Comparison of ENCODE assay signal across 20 cellular contexts in the genomic region with DNA sequence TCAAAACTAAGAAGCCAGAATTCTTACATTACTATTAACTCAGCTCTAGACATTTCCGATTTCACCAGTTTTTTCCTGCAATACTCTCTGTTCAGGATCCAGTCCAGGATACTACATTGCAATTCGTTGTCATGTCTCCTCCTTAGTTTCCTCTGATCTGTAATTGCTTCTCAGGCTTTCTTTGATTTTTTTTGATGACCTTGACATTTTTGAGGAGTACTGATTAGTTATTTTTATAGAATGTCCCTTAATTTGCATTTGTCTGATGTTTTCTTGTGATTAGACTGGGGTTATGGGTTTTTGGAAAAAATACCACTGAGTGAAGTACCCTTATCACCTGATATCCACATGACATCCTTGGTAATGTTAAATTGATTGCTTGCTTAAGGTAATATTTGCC. TPM values are rescaled to one million over a fixed set of nuclear protein-coding genes. Genes with fewer than 3 reads are reported as not detected.
DNase-seq lines count a peak whose midpoint lies in the region; ATAC-seq, FAIRE-seq and TF ChIP-seq lines count a peak whose summit lies in the region.
"Had no signal": no experiment of that assay in that cellular context is flagged by ENCODE, and none has a peak within 500 bp of the region (broad histone marks: within the 10 kb centered on the region; RNA-seq: fewer than 3 reads in every experiment).

No MANE protein-coding gene starts in this region.

- no peak overlapping the region for H3K4me3 ChIP-seq in K562
- H3K4me3 ChIP-seq: BLaER1 treated with 17β-estradiol and CSF1 and Interleukin-3, amounts not matched to agents 10 nM and 100 nM; GM23338; HAP-1 had no signal

- H4K20me1 ChIP-seq in K562 (replicated peaks; ENCODE audit: control insufficient read depth, insufficient read depth, low read length) = no peaks in the 10 kb centered on the region

- H2AFZ ChIP-seq in K562 (ENCODE audit: low read depth, low read length) = no peak overlapping the region
- H2AFZ ChIP-seq: GM23338 had no signal

- H3K4me3 Mint-ChIP-seq in natural killer cell = no peak overlapping the region
- H3K4me3 Mint-ChIP-seq in natural killer cell treated with Interleukin-12 subunit alpha and Interleukin-12 subunit beta and Interleukin-15 and Interleukin-18, amount 100 ng/mL, for 72 hours = no peak overlapping the region
- H3K4me3 Mint-ChIP-seq: CD14-positive monocyte; CD4-positive, alpha-beta T cell; GM23338; HFFc6 had no signal

- H3K79me2 ChIP-seq in K562 (ENCODE audit: control insufficient read depth, insufficient read depth, low read length) = no peaks in the 10 kb centered on the region

- intact Hi-C loops in natural killer cell (cut with micrococcal nuclease) = no loop called here
- intact Hi-C loops in K562 (cut with micrococcal nuclease) = no loop called here

- no peaks in the 10 kb centered on the region for H3K27me3 ChIP-seq in K562 (ENCODE audit: control insufficient read depth in 2 of 2, insufficient read depth in 2 of 2, low read length in 2 of 2)
- H3K27me3 ChIP-seq: BE2C; BLaER1 treated with 17β-estradiol and CSF1 and Interleukin-3, amounts not matched to agents 10 nM and 100 nM had no signal

- no peaks in the 10 kb centered on the region for H3K9me3 Mint-ChIP-seq in natural killer cell
- no peaks in the 10 kb centered on the region for H3K9me3 Mint-ChIP-seq in natural killer cell treated with Interleukin-12 subunit alpha and Interleukin-12 subunit beta and Interleukin-15 and Interleukin-18, amount 100 ng/mL, for 72 hours
- H3K9me3 Mint-ChIP-seq: CD14-positive monocyte; CD4-positive, alpha-beta T cell; GM23338; HFFc6 had no signal

- FAIRE-seq in H54 (lab: Jason Lieb, UNC) (peak; percentile 6), K562 (lab: Jason Lieb, UNC) (no peak), HTR-8/SVneo (lab: Jason Lieb, UNC) (no peak)
- FAIRE-seq: GM12892 had no signal

- no peaks in the 10 kb centered on the region for H3K27me3 Mint-ChIP-seq in natural killer cell (ENCODE audit: low read depth in 2 of 2)
- no peaks in the 10 kb centered on the region for H3K27me3 Mint-ChIP-seq in natural killer cell treated with Interleukin-12 subunit alpha and Interleukin-12 subunit beta and Interleukin-15 and Interleukin-18, amount 100 ng/mL, for 72 hours
- H3K27me3 Mint-ChIP-seq: CD4-positive, alpha-beta T cell had no signal

- POLR2A ChIA-PET in K562 (lab: Yijun Ruan, JAX) = interaction anchor here (1.2 kb wide), 1 partner anchor 316 kb away, joined by 3 read pairs; no protein-coding TSS in a partner anchor

- no peak for DNase-seq in natural killer cell
- no peak for DNase-seq in natural killer cell treated with Interleukin-12 subunit alpha and Interleukin-12 subunit beta and Interleukin-15 and Interleukin-18, amount 100 ng/mL, for 72 hours (ENCODE audit: low spot score)
- no peak for DNase-seq in H54 (ENCODE audit: insufficient read length, low spot score)
- DNase-seq in K562 (ENCODE audit: extremely low read depth in 1 of 4, low spot score in 3 of 4) = no peak
- no peak for DNase-seq in HTR-8/SVneo (ENCODE audit: insufficient read length, low spot score)
- DNase-seq: AML-193; BE2C; Calu3; CD4-positive, alpha-beta T cell; COR-L47; DMS53; DMS79 treated with DMSO at 0.1 percent for 48 hours; GF-D8; HFFc6 had no signal

- 58% methylated on average over 2 of the region's 2 CpGs for WGBS in K562 (ENCODE audit: insufficient coverage, low coverage, missing lambda C conversion rate)

- no peak for TF ChIP-seq RAD21 in K562 (CRISPR knock-in tag; conservative IDR thresholded peaks at IDR 0.05 in 1 of 2, IDR thresholded peaks at IDR 0.05 in 1 of 2)

- no peaks in the 10 kb centered on the region for H3K4me1 ChIP-seq in K562 (replicated peaks in 1 of 2; ENCODE audit: control insufficient read depth in 2 of 2, insufficient read depth in 2 of 2, low read length in 2 of 2)
- H3K4me1 ChIP-seq: BE2C, HAP-1 had no signal

- peak overlapping the region; percentile 13 to 68 for H3K27ac Mint-ChIP-seq in natural killer cell
- H3K27ac Mint-ChIP-seq in natural killer cell treated with Interleukin-12 subunit alpha and Interleukin-12 subunit beta and Interleukin-15 and Interleukin-18, amount 100 ng/mL, for 72 hours = no peak overlapping the region
- H3K27ac Mint-ChIP-seq: GM23338 had no signal

- CTCF ChIA-PET in K562 (lab: Yijun Ruan, JAX; ENCODE audit: low intra/inter-chr PET ratio) = no interaction called here

- TF ChIP-seq EP300 in K562 (IDR thresholded peaks at IDR 0.05; ENCODE audit: low read length) = no peak

- ATAC-seq in natural killer cell (no peak), K562 (no peak), GM19035 (IDR thresholded peaks at IDR 0.05; ENCODE audit: unreplicated experiment) (no peak)
- no peak for ATAC-seq in natural killer cell treated with Interleukin-12 subunit alpha and Interleukin-12 subunit beta and Interleukin-15 and Interleukin-18, amount 100 ng/mL, for 72 hours
- ATAC-seq: GM23338 had no signal

- peaks cover 30% of the 10 kb centered on the region; the same call in 2 of the 3 replicates for H3K36me3 ChIP-seq in K562 (ENCODE audit: control insufficient read depth, insufficient read depth, low read length)
- H3K36me3 ChIP-seq: BE2C had no signal

- in situ Hi-C loops in K562 (cut with MboI) = no loop called here

- H3K9me1 ChIP-seq in K562 (ENCODE audit: control insufficient read depth, insufficient read depth, low read length) = no peaks in the 10 kb centered on the region

- no peaks in the 10 kb centered on the region for H3K9me3 ChIP-seq in K562 (replicated peaks; ENCODE audit: control insufficient read depth, insufficient read depth, low read depth, low read length)
- H3K9me3 ChIP-seq: BE2C; BLaER1 treated with 17β-estradiol and CSF1 and Interleukin-3, amounts not matched to agents 10 nM and 100 nM; HAP-1 had no signal

- H3K4me2 ChIP-seq in K562 (ENCODE audit: insufficient read depth, low read length) = no peak overlapping the region
- H3K4me2 ChIP-seq: GM23338 had no signal

- no peaks in the 10 kb centered on the region for H3K4me1 Mint-ChIP-seq in natural killer cell
- no peaks in the 10 kb centered on the region for H3K4me1 Mint-ChIP-seq in natural killer cell treated with Interleukin-12 subunit alpha and Interleukin-12 subunit beta and Interleukin-15 and Interleukin-18, amount 100 ng/mL, for 72 hours (ENCODE audit: low read depth in 2 of 2)
- H3K4me1 Mint-ChIP-seq: CD14-positive monocyte, GM23338 had no signal

- no TSS peak for BruUV-seq in K562 (replicated peaks; lab: Mats Ljungman, UMichigan)

- H3K9ac ChIP-seq in K562 (ENCODE audit: insufficient read depth in 1 of 2, low read depth in 2 of 2, low read length in 2 of 2) = no peak overlapping the region

- TF ChIP-seq CTCF in natural killer cell (IDR thresholded peaks at IDR 0.05) (no peak), K562 (IDR thresholded peaks at IDR 0.05 in 2 of 3, conservative IDR thresholded peaks at IDR 0.05 in 1 of 3; ENCODE audit: insufficient read depth in 2 of 3, low read depth in 1 of 3, low read length in 3 of 3) (no peak)

- no peak overlapping the region for H3K27ac ChIP-seq in K562 (ENCODE audit: extremely low read depth, low read depth, low read length)
- H3K27ac ChIP-seq: BLaER1 treated with 17β-estradiol and CSF1 and Interleukin-3, amounts not matched to agents 10 nM and 100 nM had no signal

- TF ChIP-seq POLR2A in H54 (IDR thresholded peaks at IDR 0.05; ENCODE audit: low read depth, low read length) (no peak), K562 (conservative IDR thresholded peaks at IDR 0.05) (no peak)

- no peaks in the 10 kb centered on the region for H3K36me3 Mint-ChIP-seq in natural killer cell
- H3K36me3 Mint-ChIP-seq in natural killer cell treated with Interleukin-12 subunit alpha and Interleukin-12 subunit beta and Interleukin-15 and Interleukin-18, amount 100 ng/mL, for 72 hours = no peaks in the 10 kb centered on the region

TF ChIP-seq in K562, 482 proteins besides CTCF, POLR2A, EP300 and RAD21:
- TF ChIP-seq MAFG (tag; conservative IDR thresholded peaks at IDR 0.05) (peak; percentile 76), MAFK (IDR thresholded peaks at IDR 0.05; ENCODE audit: low read length) (peak; percentile 68; the same call in 1 of the 2 replicates), MAFF (IDR thresholded peaks at IDR 0.05; ENCODE audit: low read length) (peak; percentile 72; the same call in 1 of the 2 replicates), MLX (CRISPR knock-in tag; conservative IDR thresholded peaks at IDR 0.05) (no peak), C11orf30 (IDR thresholded peaks at IDR 0.05; ENCODE audit: low read depth) (peak; percentile 80), ZNF316 (IDR thresholded peaks at IDR 0.05) (peak; percentile 92), U2AF2 (optimal IDR thresholded peaks at IDR 0.05; ENCODE audit: low read depth, low read length) (no peak)

RNA-seq across cellular contexts. Expression of gene ATG7, which starts 57.6 kb away (rescaled TPM):
- total RNA-seq in natural killer cell (10 to 100 TPM; 55.3 to 72.9 (median 68.6) TPM), K562 (2014; rRNA removed) (20.1 and 20.2 TPM in 2 replicates), K562 (2014; rRNA removed; fragmentation: Illumina TruSeq; extraction: Trizol) (44.6 and 53.3 TPM in 2 replicates), K562 (2015; rRNA removed; fragmentation: Illumina TruSeq; extraction: Trizol) (29.4 and 30.9 TPM in 2 replicates), K562 (2021) (31.3 and 34.1 TPM in 2 replicates)
- total RNA-seq in natural killer cell treated with Interleukin-12 subunit alpha and Interleukin-12 subunit beta and Interleukin-15 and Interleukin-18, amount 100 ng/mL, for 72 hours = 10 to 100 TPM; 45.0 to 79.9 TPM
- total RNA-seq in K562 (2011; cell fraction: chromatin; rRNA removed; ENCODE audit: low replicate concordance) = 141 and 224 TPM in 2 replicates
- 78.5 and 85.9 TPM in 2 replicates for total RNA-seq in K562 (2011; cell fraction: nucleolus; rRNA removed)
- 127 and 128 TPM in 2 replicates for total RNA-seq in K562 (2011; cell fraction: nucleoplasm; rRNA removed)
- polyA plus RNA-seq in K562 (2011; rRNA removed) (34.5 and 36.0 TPM in 2 replicates), K562 (2014; fragmentation: Illumina TruSeq; extraction: Trizol) (36.8 and 45.3 TPM in 2 replicates), K562 (2014; fragmentation: Nextera tagmentation; extraction: Ambion mirVana) (10 to 100 TPM; 18.3 to 33.6 TPM), K562 (2014; rRNA removed) (17.3 and 31.8 TPM in 2 replicates)
- 36.2 and 54.9 TPM in 2 replicates for polyA plus RNA-seq in K562 (2011; cell fraction: cytosol; rRNA removed)
- 31.7 and 43.7 TPM in 2 replicates for polyA plus RNA-seq in K562 (2011; cell fraction: nucleus; rRNA removed)
- 30.8 and 31.9 TPM in 2 replicates for polyA plus RNA-seq in K562 (2012)
- polyA minus RNA-seq in K562 (2011; rRNA and poly(A)+ RNA removed) = 103 and 129 TPM in 2 replicates
- 18.8 and 27.8 TPM in 2 replicates for polyA minus RNA-seq in K562 (2011; cell fraction: cytosol; rRNA and poly(A)+ RNA removed)
- polyA minus RNA-seq in K562 (2011; cell fraction: nucleus; rRNA and poly(A)+ RNA removed) = 77.8 and 134 TPM in 2 replicates

Comparison
In these comparisons a context has a peak if more than half of its experiments do, and no peak if none do; other contexts are left out.
1. H3K27ac Mint-ChIP-seq: peak in natural killer cell (2 of 2); none in natural killer cell treated with Interleukin-12 subunit alpha and Interleukin-12 subunit beta and Interleukin-15 and Interleukin-18, amount 100 ng/mL, for 72 hours (0 of 2).